16 cellular contexts compared by ENCODE assay signal in genomic region chr7:139650429-139651100, GRCh38.
A peak's percentile ranks its signal among the peaks of the same experiment; 100 is the strongest.
DNase-seq lines count a peak whose midpoint lies in the region; ATAC-seq and TF ChIP-seq lines count a peak whose summit lies in the region.
"Had no signal": no experiment of that assay in that cellular context is flagged by ENCODE, and none has a peak within 500 bp of the region (broad histone marks: within the 10 kb centered on the region; RNA-seq: fewer than 3 reads in every experiment).

No MANE protein-coding gene starts in this region.

- H2AFZ ChIP-seq in OCI-LY7 (ENCODE audit: low read length), result no peak overlapping the region

- H4K20me1 ChIP-seq in BLaER1 (peaks cover 36% of the 10 kb centered on the region), OCI-LY7 (ENCODE audit: insufficient read depth, low read length) (no peaks in the 10 kb centered on the region)

- H3K9me3 Mint-ChIP-seq in natural killer cell treated with Interleukin-12 subunit alpha and Interleukin-12 subunit beta and Interleukin-15 and Interleukin-18, amount 100 ng/mL, for 72 hours, result no peaks in the 10 kb centered on the region
- no peaks in the 10 kb centered on the region for H3K9me3 Mint-ChIP-seq in HFFc6
- H3K9me3 Mint-ChIP-seq: H9, nephron progenitor cell had no signal

- no TSS peak for BruUV-seq in OCI-LY7 (replicated peaks; lab: Mats Ljungman, UMichigan)

- H3K4me2 ChIP-seq in BLaER1, result peak overlapping the region; percentile 56
- H3K4me2 ChIP-seq in OCI-LY7 (ENCODE audit: low read length), result no peak overlapping the region

- H3K9ac ChIP-seq in BLaER1, result no peak overlapping the region; the same call in 1 of the 2 replicates

- no peaks in the 10 kb centered on the region for H3K27me3 ChIP-seq in BLaER1
- H3K27me3 ChIP-seq: breast epithelium had no signal

- peaks cover 37% of the 10 kb centered on the region for H3K36me3 ChIP-seq in BLaER1
- no peaks in the 10 kb centered on the region for H3K36me3 ChIP-seq in OCI-LY7 (ENCODE audit: insufficient read depth, low read length)
- H3K36me3 ChIP-seq: breast epithelium had no signal

- POLR2A ChIA-PET in OCI-LY7 (lab: Charles Lee), result interaction anchor here (0.6 to 0.7 kb wide), 3 partner anchors 9 to 1203 kb away, joined by 3 to 5 read pairs (median 5); no protein-coding TSS in a partner anchor

- CTCF ChIA-PET in OCI-LY7 (lab: Charles Lee; ENCODE audit: unreplicated experiment), result no interaction called here

- no peaks in the 10 kb centered on the region for H3K27me3 Mint-ChIP-seq in natural killer cell treated with Interleukin-12 subunit alpha and Interleukin-12 subunit beta and Interleukin-15 and Interleukin-18, amount 100 ng/mL, for 72 hours
- H3K27me3 Mint-ChIP-seq in HFFc6 (ENCODE audit: insufficient read depth), result peaks cover 3% of the 10 kb centered on the region

- H3K4me1 Mint-ChIP-seq in natural killer cell treated with Interleukin-12 subunit alpha and Interleukin-12 subunit beta and Interleukin-15 and Interleukin-18, amount 100 ng/mL, for 72 hours (ENCODE audit: low read depth in 2 of 2), result peaks cover 70 to 72% of the 10 kb centered on the region in 2 donors
- H3K4me1 Mint-ChIP-seq in HFFc6 (ENCODE audit: low read depth), result peaks cover 23% of the 10 kb centered on the region

- ATAC-seq in left cardiac atrium, result peak; percentile 41 to 58
- ATAC-seq in natural killer cell treated with Interleukin-12 subunit alpha and Interleukin-12 subunit beta and Interleukin-15 and Interleukin-18, amount 100 ng/mL, for 72 hours, result peak in 1 of 2 donors; percentile 58
- ATAC-seq in HG03095 (IDR thresholded peaks at IDR 0.05; ENCODE audit: unreplicated experiment), result no peak

- H3K27ac Mint-ChIP-seq in natural killer cell treated with Interleukin-12 subunit alpha and Interleukin-12 subunit beta and Interleukin-15 and Interleukin-18, amount 100 ng/mL, for 72 hours, result peak overlapping the region; percentile 95 to 96
- H3K27ac Mint-ChIP-seq in HFFc6, result no peak overlapping the region

- intact Hi-C loops in left cardiac atrium (cut with DNase I) (no loop called here), OCI-LY7 (cut with micrococcal nuclease; ENCODE audit: unreplicated experiment) (no loop called here)

- H3K27ac ChIP-seq in BLaER1 (no peak overlapping the region), angular gyrus (ENCODE audit: low read depth, low read length) (peak overlapping the region; percentile 95), OCI-LY7 (ENCODE audit: low read depth, low read length, poor library complexity, severe bottlenecking) (no peak overlapping the region)

- H3K9me3 ChIP-seq in BLaER1, result no peaks in the 10 kb centered on the region
- no peaks in the 10 kb centered on the region for H3K9me3 ChIP-seq in OCI-LY7 (ENCODE audit: low read length)
- H3K9me3 ChIP-seq: breast epithelium had no signal

- no peak for TF ChIP-seq CTCF in OCI-LY7 (conservative IDR thresholded peaks at IDR 0.05; ENCODE audit: low read length)
- TF ChIP-seq CTCF in HFFc6 (IDR thresholded peaks at IDR 0.05), result no peak

- H3K36me3 Mint-ChIP-seq in natural killer cell treated with Interleukin-12 subunit alpha and Interleukin-12 subunit beta and Interleukin-15 and Interleukin-18, amount 100 ng/mL, for 72 hours, result no peaks in the 10 kb centered on the region
- H3K36me3 Mint-ChIP-seq in HFFc6 (ENCODE audit: low read depth), result no peaks in the 10 kb centered on the region

- H3K4me3 ChIP-seq in BLaER1 (no peak overlapping the region), OCI-LY7 (ENCODE audit: low read depth, low read length, poor library complexity, severe bottlenecking) (no peak overlapping the region)
- H3K4me3 ChIP-seq: breast epithelium had no signal

- H3K4me1 ChIP-seq in BLaER1 (peaks cover 84% of the 10 kb centered on the region), OCI-LY7 (ENCODE audit: insufficient read depth, low read length, poor library complexity, severe bottlenecking) (peaks cover 15% of the 10 kb centered on the region)
- H3K4me1 ChIP-seq: breast epithelium had no signal

- DNase-seq in left cardiac atrium (peak; percentile 42), NCI-H187 (lab: John Stamatoyannopoulos, UW) (no peak), OCI-LY7 (ENCODE audit: low spot score) (no peak), HFFc6 (no peak)
- no peak for DNase-seq in natural killer cell treated with Interleukin-12 subunit alpha and Interleukin-12 subunit beta and Interleukin-15 and Interleukin-18, amount 100 ng/mL, for 72 hours (ENCODE audit: low spot score)
- DNase-seq: activated CD4-positive, CD25-positive, alpha-beta regulatory T cell; activated naive CD4-positive, alpha-beta T cell treated with anti-CD3 and anti-CD28 coated beads, Interleukin-2, amount 50 U/mL, for 16 hours; H9; Karpas-422; NCI-H524; nephron progenitor cell; stimulated activated CD4-positive, alpha-beta T cell treated with anti-CD3 and anti-CD28 coated beads, Interleukin-4, amount 100 ng/mL, for 4 hours had no signal

- no peaks in the 10 kb centered on the region for H3K79me2 ChIP-seq in OCI-LY7 (ENCODE audit: insufficient read depth, low read depth, low read length)

- H3K9me2 ChIP-seq in OCI-LY7 (ENCODE audit: insufficient read depth, low read length), result no peaks in the 10 kb centered on the region

- H3K4me3 Mint-ChIP-seq in natural killer cell treated with Interleukin-12 subunit alpha and Interleukin-12 subunit beta and Interleukin-15 and Interleukin-18, amount 100 ng/mL, for 72 hours, result peak overlapping the region; percentile 34
- no peak overlapping the region for H3K4me3 Mint-ChIP-seq in HFFc6
- H3K4me3 Mint-ChIP-seq: H9, nephron progenitor cell had no signal
